14 cellular contexts compared by ENCODE assay signal in the genomic region with DNA sequence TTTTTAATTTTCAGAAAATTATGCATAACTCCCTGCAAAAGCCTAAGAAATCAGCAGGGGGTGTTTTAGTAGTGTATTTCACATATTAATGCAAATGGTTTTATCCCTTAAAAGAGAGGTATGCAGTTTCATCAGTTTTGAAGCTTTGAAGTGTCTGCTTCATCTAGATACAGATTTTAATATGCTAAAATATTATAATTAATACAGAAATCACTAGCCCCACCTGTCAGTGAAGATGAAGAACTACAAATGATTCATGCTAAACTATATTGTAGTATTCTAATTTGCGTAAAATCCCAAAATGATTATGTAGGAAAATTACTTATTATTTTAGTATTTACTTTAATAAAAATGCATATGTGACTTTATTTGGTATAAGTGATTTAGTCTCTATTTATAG. TPM values are rescaled to one million over a fixed set of nuclear protein-coding genes. Genes with fewer than 3 reads are reported as not detected.
DNase-seq lines count a peak whose midpoint lies in the region; ATAC-seq, FAIRE-seq and TF ChIP-seq lines count a peak whose summit lies in the region.
"Had no signal": no experiment of that assay in that cellular context is flagged by ENCODE, and none has a peak within 500 bp of the region (broad histone marks: within the 10 kb centered on the region; RNA-seq: fewer than 3 reads in every experiment).

No MANE protein-coding gene starts in this region.

- H3K27ac ChIP-seq in A673 (ENCODE audit: low read depth, low read length, poor library complexity, severe bottlenecking) = no peak overlapping the region
- H3K27ac ChIP-seq in SK-N-MC = peak overlapping the region; percentile 92
- H3K27ac ChIP-seq: parathyroid adenoma had no signal

- POLR2A ChIA-PET in A673 (lab: Charles Lee; ENCODE audit: low non-redundant PET) = no interaction called here

- H3K4me3 Mint-ChIP-seq in nephron progenitor cell = no peak overlapping the region
- H3K4me3 Mint-ChIP-seq: activated naive CD8-positive, alpha-beta T cell; stimulated activated naive B cell treated with anti-CD40 and anti-IgM and Interleukin-4, amounts not matched to agents 10 μg/mL and 1 μg/mL and 100 μg/mL, for 72 hours had no signal

- intact Hi-C loops in A673 (cut with micrococcal nuclease; ENCODE audit: unreplicated experiment) = loop anchor here (5.0 kb wide), 1 partner anchor 385 kb away; no protein-coding TSS in a partner anchor

- H3K27ac Mint-ChIP-seq in nephron progenitor cell = no peak overlapping the region
- H3K27ac Mint-ChIP-seq: activated naive CD8-positive, alpha-beta T cell; stimulated activated naive B cell treated with anti-CD40 and anti-IgM and Interleukin-4, amounts not matched to agents 10 μg/mL and 1 μg/mL and 100 μg/mL, for 72 hours had no signal

- FAIRE-seq in D721Med (lab: Jason Lieb, UNC) = no peak

- H3K36me3 Mint-ChIP-seq in nephron progenitor cell (ENCODE audit: low read depth) = peaks cover 4% of the 10 kb centered on the region
- H3K36me3 Mint-ChIP-seq: activated naive CD8-positive, alpha-beta T cell had no signal

- DNase-seq in A673 (ENCODE audit: low spot score) = peak; percentile 40
- no peak for DNase-seq in D721Med (ENCODE audit: insufficient read length, low spot score)
- peak; percentile 82 for DNase-seq in SK-N-MC (ENCODE audit: low read depth, low spot score)
- peak; percentile 17 for DNase-seq in fibroblast of villous mesenchyme (ENCODE audit: low read depth)
- no peak for DNase-seq in nephron progenitor cell
- DNase-seq in activated T-cell treated with anti-CD3 and anti-CD28 coated beads, Interleukin-2, amount 50 U/mL, for 48 hours = no peak
- DNase-seq: NCI-H1417; stimulated activated CD4-positive, alpha-beta T cell treated with anti-CD3 and anti-CD28 coated beads, Interleukin-2, amount 100 ng/mL, for 24 hours; stimulated activated naive B cell treated with anti-CD40 and anti-IgM and Interleukin-4, amounts not matched to agents 10 μg/mL and 1 μg/mL and 100 μg/mL, for 72 hours had no signal

- H3K36me3 ChIP-seq in A673 (ENCODE audit: insufficient read depth, low read length, poor library complexity, severe bottlenecking) (no peaks in the 10 kb centered on the region), SK-N-MC (ENCODE audit: insufficient read depth, low read length) (peaks cover 7% of the 10 kb centered on the region)

- H3K9me3 ChIP-seq in A673 (ENCODE audit: low read depth, low read length, poor library complexity, severe bottlenecking) = no peaks in the 10 kb centered on the region
- H3K9me3 ChIP-seq in SK-N-MC (ENCODE audit: low read depth, low read length) = peaks cover 9% of the 10 kb centered on the region; the same call in 1 of the 2 replicates

- no peaks in the 10 kb centered on the region for H3K27me3 Mint-ChIP-seq in nephron progenitor cell (ENCODE audit: low read depth, poor library complexity)
- H3K27me3 Mint-ChIP-seq: activated naive CD8-positive, alpha-beta T cell; stimulated activated naive B cell treated with anti-CD40 and anti-IgM and Interleukin-4, amounts not matched to agents 10 μg/mL and 1 μg/mL and 100 μg/mL, for 72 hours had no signal

- H3K4me1 ChIP-seq in A673 (ENCODE audit: insufficient read depth, low read length, poor library complexity, severe bottlenecking) = peaks cover 12% of the 10 kb centered on the region
- H3K4me1 ChIP-seq: parathyroid adenoma had no signal

- peaks cover 28% of the 10 kb centered on the region for H3K4me1 Mint-ChIP-seq in nephron progenitor cell

- H3K4me3 ChIP-seq in A673 (ENCODE audit: low read depth, low read length, poor library complexity, severe bottlenecking) = no peak overlapping the region
- H3K4me3 ChIP-seq in SK-N-MC = peak overlapping the region; percentile 47
- H3K4me3 ChIP-seq in fibroblast of villous mesenchyme (ENCODE audit: low read depth, low read length) = no peak overlapping the region

- ATAC-seq in GM21529 (IDR thresholded peaks at IDR 0.05; ENCODE audit: unreplicated experiment) = no peak
- no peak for ATAC-seq in HG03108 (IDR thresholded peaks at IDR 0.05; ENCODE audit: unreplicated experiment)
- ATAC-seq: stimulated activated naive B cell treated with anti-CD40 and anti-IgM and Interleukin-4, amounts not matched to agents 10 μg/mL and 1 μg/mL and 100 μg/mL, for 72 hours had no signal

- peaks cover 7% of the 10 kb centered on the region for H3K9me3 Mint-ChIP-seq in nephron progenitor cell

- H3K27me3 ChIP-seq in A673 (replicated peaks; ENCODE audit: insufficient read depth, low read depth, low read length, poor library complexity) = no peaks in the 10 kb centered on the region

- no TSS peak for BruUV-seq in A673 (replicated peaks; lab: Mats Ljungman, UMichigan)

- CTCF ChIA-PET in A673 (lab: Charles Lee) = no interaction called here

- H3K9ac ChIP-seq in SK-N-MC (ENCODE audit: insufficient read length) = peak overlapping the region; percentile 55
- H3K9ac ChIP-seq: parathyroid adenoma had no signal

- TF ChIP-seq CTCF in A673 (conservative IDR thresholded peaks at IDR 0.05; ENCODE audit: low read depth, low read length) (peak; percentile 55; the same call in 1 of the 2 replicates), D721Med (IDR thresholded peaks at IDR 0.05; ENCODE audit: insufficient read depth, missing control alignments) (peak; percentile 11), fibroblast of villous mesenchyme (IDR thresholded peaks at IDR 0.05; ENCODE audit: insufficient read depth, low read depth, low read length) (peak; percentile 41), nephron progenitor cell (IDR thresholded peaks at IDR 0.05) (no peak)

RNA-seq across cellular contexts. Expression of a gene that starts 2.9 kb away (rescaled TPM):
- 40.3 and 47.6 TPM in 2 replicates for total RNA-seq in A673 (2021)
- total RNA-seq in fibroblast of villous mesenchyme = 29.0 and 29.8 TPM in 2 replicates

RNA-seq across cellular contexts. Expression of a gene that starts 53.4 kb away (rescaled TPM):
- not detected in 2 replicates for total RNA-seq in A673 (2021)
- not detected in 2 replicates for total RNA-seq in fibroblast of villous mesenchyme
- total RNA-seq: T-helper 2 cell treated with Interferon-gamma antibody and Interleukin-4, amounts not matched to agents 100 ng/mL and 5 ng/mL, for 36 hours had no signal

Comparison
In these comparisons a context has a peak if more than half of its experiments do, and no peak if none do; other contexts are left out.
1. DNase-seq: peak in A673 (single experiment), SK-N-MC (single experiment) and fibroblast of villous mesenchyme (single experiment); none in D721Med (single experiment), nephron progenitor cell (single experiment) and activated T-cell treated with anti-CD3 and anti-CD28 coated beads, Interleukin-2, amount 50 U/mL, for 48 hours (0 of 2).